In the genomic region with DNA sequence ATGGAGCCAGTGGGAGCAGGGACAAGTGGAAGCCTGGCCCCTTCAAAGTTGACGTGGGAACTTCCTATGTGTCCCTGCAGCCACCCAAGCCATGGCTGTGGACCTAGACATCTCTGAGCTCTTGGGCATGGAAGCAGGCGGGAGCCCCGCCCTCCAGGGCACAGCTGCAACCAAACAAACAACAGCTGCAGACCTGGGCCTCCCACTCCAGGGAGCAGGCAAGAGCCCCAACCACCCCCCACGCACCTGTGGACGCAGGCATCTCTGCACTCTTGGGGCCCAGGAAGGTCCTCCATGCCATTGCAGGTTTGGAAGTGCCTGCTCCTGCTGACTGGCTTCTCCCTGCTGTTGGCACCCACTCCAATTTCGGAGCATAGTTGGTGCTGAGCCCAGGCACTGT, we compare ENCODE assay signal across 25 cellular contexts.
"Had no signal": no experiment of that assay in that cellular context is flagged by ENCODE, and none has a peak within 500 bp of the region (broad histone marks: within the 10 kb centered on the region; RNA-seq: fewer than 3 reads in every experiment).

No MANE protein-coding gene starts in this region.

- H3K4me3 ChIP-seq: colonic mucosa, coronary artery, dorsolateral prefrontal cortex, esophagus muscularis mucosa, esophagus squamous epithelium, gastrocnemius medialis, gastroesophageal sphincter, heart left ventricle, heart right ventricle, hepatocyte had no signal

- ATAC-seq: effector memory CD8-positive, alpha-beta T cell; esophagus mucosa; gastrocnemius medialis; heart left ventricle; heart right ventricle had no signal

- H3K27ac ChIP-seq: colonic mucosa, coronary artery, dorsolateral prefrontal cortex, epithelial cell of prostate, esophagus muscularis mucosa, esophagus squamous epithelium, foreskin keratinocyte, gastrocnemius medialis, gastroesophageal sphincter, heart left ventricle, heart right ventricle, hepatocyte had no signal

- H3K27me3 ChIP-seq: colonic mucosa, esophagus muscularis mucosa, esophagus squamous epithelium, foreskin keratinocyte, gastrocnemius medialis, gastroesophageal sphincter, hepatocyte had no signal

- H3K4me1 ChIP-seq: colonic mucosa, esophagus muscularis mucosa, esophagus squamous epithelium, foreskin keratinocyte, gastrocnemius medialis, gastroesophageal sphincter, heart left ventricle, heart right ventricle had no signal

- H3K9me3 ChIP-seq: colonic mucosa, gastrocnemius medialis, gastroesophageal sphincter had no signal

- H3K36me3 ChIP-seq: colonic mucosa, esophagus muscularis mucosa, esophagus squamous epithelium, gastrocnemius medialis, gastroesophageal sphincter, heart left ventricle, heart right ventricle had no signal

- DNase-seq: colonic mucosa; cortex of kidney; dermis blood vessel endothelial cell; dorsolateral prefrontal cortex; effector CD4-positive, alpha-beta T cell; effector CD8-positive, alpha-beta T cell; effector memory CD4-positive, alpha-beta T cell; effector memory CD8-positive, alpha-beta T cell; endodermal cell; erythroblast; esophagus squamous epithelium; foreskin fibroblast; foreskin keratinocyte; foreskin melanocyte; gastrocnemius medialis; glutamatergic neuron; head of caudate nucleus; heart left ventricle; heart right ventricle had no signal
